Comparison of ENCODE assay signal across 1 cellular context in the genomic region with DNA sequence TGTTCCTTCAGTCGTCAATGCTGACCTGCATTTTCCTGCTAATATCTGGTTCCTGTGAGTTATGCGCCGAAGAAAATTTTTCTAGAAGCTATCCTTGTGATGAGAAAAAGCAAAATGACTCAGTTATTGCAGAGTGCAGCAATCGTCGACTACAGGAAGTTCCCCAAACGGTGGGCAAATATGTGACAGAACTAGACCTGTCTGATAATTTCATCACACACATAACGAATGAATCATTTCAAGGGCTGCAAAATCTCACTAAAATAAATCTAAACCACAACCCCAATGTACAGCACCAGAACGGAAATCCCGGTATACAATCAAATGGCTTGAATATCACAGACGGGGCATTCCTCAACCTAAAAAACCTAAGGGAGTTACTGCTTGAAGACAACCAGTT.
TF ChIP-seq lines count a peak whose summit lies in the region.

No MANE protein-coding gene starts in this region.

TF ChIP-seq in GM12878, 131 proteins besides CTCF, POLR2A, EP300 and RAD21:
- TF ChIP-seq ZBED1 (IDR thresholded peaks at IDR 0.05; ENCODE audit: borderline replicate concordance) (peak; percentile 61; the same call in 1 of the 2 replicates), KDM1A (IDR thresholded peaks at IDR 0.05; ENCODE audit: borderline replicate concordance) (no peak), RUNX3 (IDR thresholded peaks at IDR 0.05; ENCODE audit: low read length) (peak; percentile 19; the same call in 1 of the 2 replicates)
